28 cellular contexts compared by ENCODE assay signal in the genomic region with DNA sequence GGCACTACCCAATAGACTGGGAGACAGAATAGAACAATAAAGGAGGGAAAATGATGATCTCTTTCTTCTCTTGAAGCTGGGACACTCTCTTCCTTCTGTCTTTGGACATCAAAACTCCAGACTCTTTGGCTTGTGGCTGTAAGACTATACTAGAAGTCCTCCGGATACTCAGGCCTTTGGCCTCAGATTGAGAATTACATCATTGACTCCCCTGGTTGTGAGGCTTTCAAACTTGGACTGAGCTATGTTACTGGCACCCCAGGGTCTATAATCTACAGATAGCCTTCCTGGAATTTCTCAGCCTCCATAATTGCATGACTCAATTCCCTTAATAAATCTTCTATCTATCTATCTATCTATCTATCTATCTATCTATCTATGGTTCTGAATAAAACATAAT.
"Had no signal": no experiment of that assay in that cellular context is flagged by ENCODE, and none has a peak within 500 bp of the region (broad histone marks: within the 10 kb centered on the region; RNA-seq: fewer than 3 reads in every experiment).

No MANE protein-coding gene starts in this region.

- H3K4me1 Mint-ChIP-seq: natural killer cell; nephron; neural progenitor cell; stimulated activated effector memory CD8-positive, alpha-beta T cell treated with anti-CD3 and anti-CD28 coated beads, Interleukin-12 subunit alpha, Interleukin-12 subunit beta, amount 100 ng/mL, for 72 hours; stimulated activated naive B cell treated with anti-CD40 and anti-IgM and Interleukin-4, amounts not matched to agents 10 μg/mL and 1 μg/mL and 100 μg/mL, for 72 hours had no signal

- H3K4me3 ChIP-seq: neural progenitor cell, ovary, psoas muscle, right lobe of liver, sigmoid colon, stomach, thoracic aorta, thyroid gland, tibial nerve, upper lobe of left lung, vagina had no signal

- H3K9me3 Mint-ChIP-seq: nephron; neural progenitor cell; stimulated activated naive B cell treated with anti-CD40 and anti-IgM and Interleukin-4, amounts not matched to agents 10 μg/mL and 1 μg/mL and 100 μg/mL, for 72 hours; stimulated activated naive CD8-positive, alpha-beta T cell treated with anti-CD3 and anti-CD28 coated beads, Interleukin-15, Interleukin-2, amounts not matched to agents 100 ng/mL and 50 ng/mL, for 24 hours had no signal

- H3K27me3 Mint-ChIP-seq: progenitor cell of endocrine pancreas; stimulated activated naive B cell treated with anti-CD40 and anti-IgM and Interleukin-4, amounts not matched to agents 10 μg/mL and 1 μg/mL and 100 μg/mL, for 72 hours; stimulated activated naive CD8-positive, alpha-beta T cell treated with anti-CD3 and anti-CD28 coated beads, Interleukin-15, Interleukin-2, amounts not matched to agents 100 ng/mL and 50 ng/mL, for 24 hours had no signal

- H3K36me3 ChIP-seq: neural progenitor cell, ovary, right lobe of liver, sigmoid colon, stomach, thoracic aorta, thyroid gland, tibial nerve, upper lobe of left lung, vagina had no signal

- H3K9me3 ChIP-seq: ovary, psoas muscle, right lobe of liver, sigmoid colon, stomach, thoracic aorta, thyroid gland, tibial nerve, upper lobe of left lung, vagina had no signal

- DNase-seq: natural killer cell; occipital lobe; ovary; posterior cingulate gyrus; psoas muscle; right cardiac atrium; right lobe of liver; sigmoid colon; small intestine; stimulated activated CD4-positive, alpha-beta T cell treated with anti-CD3 and anti-CD28 coated beads, Interleukin-15, amount 100 ng/mL, for 24 hours; stimulated activated CD4-positive, alpha-beta T cell treated with anti-CD3 and anti-CD28 coated beads, Interleukin-2, amount 100 ng/mL, for 24 hours; stimulated activated CD4-positive, alpha-beta T cell treated with anti-CD3 and anti-CD28 coated beads, Interleukin-2, amount 100 ng/mL, for 48 hours; stimulated activated CD4-positive, alpha-beta T cell treated with anti-CD3 and anti-CD28 coated beads, Interleukin-4, amount 100 ng/mL, for 24 hours; stimulated activated naive B cell treated with anti-CD40 and anti-IgM and Interleukin-4, amounts not matched to agents 10 μg/mL and 1 μg/mL and 100 μg/mL, for 72 hours; stimulated activated naive CD4-positive, alpha-beta T cell treated with Interleukin-2 at 50 U/mL for 16 hours; stomach; thyroid gland; trophoblast cell; upper lobe of left lung had no signal

- ATAC-seq: natural killer cell; psoas muscle; right lobe of liver; stimulated activated effector memory CD8-positive, alpha-beta T cell treated with anti-CD3 and anti-CD28 coated beads, Interleukin-12 subunit alpha, Interleukin-12 subunit beta, amount 100 ng/mL, for 72 hours; stimulated activated naive B cell treated with anti-CD40 and anti-IgM and Interleukin-4, amounts not matched to agents 10 μg/mL and 1 μg/mL and 100 μg/mL, for 72 hours had no signal

- H3K4me3 Mint-ChIP-seq: natural killer cell; nephron; neural progenitor cell; stimulated activated effector memory CD8-positive, alpha-beta T cell treated with anti-CD3 and anti-CD28 coated beads, Interleukin-12 subunit alpha, Interleukin-12 subunit beta, amount 100 ng/mL, for 72 hours; stimulated activated naive B cell treated with anti-CD40 and anti-IgM and Interleukin-4, amounts not matched to agents 10 μg/mL and 1 μg/mL and 100 μg/mL, for 72 hours; stimulated activated naive CD8-positive, alpha-beta T cell treated with anti-CD3 and anti-CD28 coated beads, Interleukin-15, Interleukin-2, amounts not matched to agents 100 ng/mL and 50 ng/mL, for 24 hours had no signal

- H3K27ac Mint-ChIP-seq: natural killer cell; nephron; neural progenitor cell; progenitor cell of endocrine pancreas; stimulated activated effector memory CD8-positive, alpha-beta T cell treated with anti-CD3 and anti-CD28 coated beads, Interleukin-12 subunit alpha, Interleukin-12 subunit beta, amount 100 ng/mL, for 72 hours; stimulated activated naive B cell treated with anti-CD40 and anti-IgM and Interleukin-4, amounts not matched to agents 10 μg/mL and 1 μg/mL and 100 μg/mL, for 72 hours; stimulated activated naive CD8-positive, alpha-beta T cell treated with anti-CD3 and anti-CD28 coated beads, Interleukin-15, Interleukin-2, amounts not matched to agents 100 ng/mL and 50 ng/mL, for 24 hours had no signal

- H3K27me3 ChIP-seq: neural progenitor cell, ovary, right lobe of liver, sigmoid colon, stomach, thyroid gland, tibial nerve, upper lobe of left lung, vagina had no signal

- H3K36me3 Mint-ChIP-seq: natural killer cell; neural progenitor cell; stimulated activated effector memory CD8-positive, alpha-beta T cell treated with anti-CD3 and anti-CD28 coated beads, Interleukin-12 subunit alpha, Interleukin-12 subunit beta, amount 100 ng/mL, for 72 hours; stimulated activated naive B cell treated with anti-CD40 and anti-IgM and Interleukin-4, amounts not matched to agents 10 μg/mL and 1 μg/mL and 100 μg/mL, for 72 hours had no signal

- H3K4me1 ChIP-seq: neural progenitor cell, parathyroid adenoma, psoas muscle, right lobe of liver, sigmoid colon, stomach, thyroid gland, tibial nerve, upper lobe of left lung, vagina had no signal

- H3K27ac ChIP-seq: neural progenitor cell, ovary, parathyroid adenoma, psoas muscle, right lobe of liver, sigmoid colon, stomach, thoracic aorta, thyroid gland, tibial nerve, upper lobe of left lung, vagina had no signal
